ENCODE assay signal across 20 cellular contexts in genomic region chr17:37802061-37802460, GRCh38. TPM values are rescaled to one million over a fixed set of nuclear protein-coding genes. Genes with fewer than 3 reads are reported as not detected.
DNase-seq lines count a peak whose midpoint lies in the region; ATAC-seq, FAIRE-seq and TF ChIP-seq lines count a peak whose summit lies in the region.
"Had no signal": no experiment of that assay in that cellular context is flagged by ENCODE, and none has a peak within 500 bp of the region (broad histone marks: within the 10 kb centered on the region; RNA-seq: fewer than 3 reads in every experiment).

No MANE protein-coding gene starts in this region.

- ATAC-seq in left lung (peak; percentile 19), left cardiac atrium (no peak), GM19463 (IDR thresholded peaks at IDR 0.05; ENCODE audit: unreplicated experiment) (no peak)
- ATAC-seq: K562, SK-N-SH treated with all-trans-retinoic acid at 6 μM for 48 hours, T-cell had no signal

- intact Hi-C loops in left lung (cut with DNase I) = no loop called here
- intact Hi-C loops in left cardiac atrium (cut with DNase I) = no loop called here
- intact Hi-C loops in MCF 10A (cut with micrococcal nuclease) = no loop called here

- H3K27me3 Mint-ChIP-seq in MCF 10A (ENCODE audit: insufficient read depth, unreplicated experiment) = peaks cover 12% of the 10 kb centered on the region

- TF ChIP-seq CTCF in left lung (IDR thresholded peaks at IDR 0.05) (no peak), MCF 10A (IDR thresholded peaks at IDR 0.05; ENCODE audit: unreplicated experiment) (no peak)

- DNase-seq in HT1080 (ENCODE audit: low read depth) = peak; percentile 26
- peak; percentile 73 for DNase-seq in RCC 7860 (ENCODE audit: low spot score)
- no peak for DNase-seq in left lung
- no peak for DNase-seq in left cardiac atrium
- DNase-seq in MCF 10A (ENCODE audit: unreplicated experiment) = no peak
- DNase-seq in KBM-7 = no peak
- DNase-seq: DMS79, H7, NCI-H1105 treated with DMSO at 0.1 percent for 48 hours, NCI-H2081, NCI-H2171, PC-9, SIG-M5, T-cell had no signal

- BruUV-seq in MCF 10A (replicated peaks; lab: Mats Ljungman, UMichigan) = no TSS peak

- H3K36me3 Mint-ChIP-seq in MCF 10A (ENCODE audit: insufficient read depth, unreplicated experiment) = no peaks in the 10 kb centered on the region
- H3K36me3 Mint-ChIP-seq: CD14-positive monocyte, T-cell had no signal

- POLR2A ChIA-PET in MCF 10A (lab: Yijun Ruan, JAX) = no interaction called here

- peaks cover 0 to 7% of the 10 kb centered on the region in 2 donors for H3K27me3 ChIP-seq in left lung

- H3K36me3 ChIP-seq in left lung = no peaks in the 10 kb centered on the region

- H3K27ac Mint-ChIP-seq in MCF 10A (ENCODE audit: low read depth, unreplicated experiment) = no peak overlapping the region
- H3K27ac Mint-ChIP-seq: T-cell had no signal

- no peak overlapping the region for H3K4me3 Mint-ChIP-seq in MCF 10A (ENCODE audit: unreplicated experiment)
- H3K4me3 Mint-ChIP-seq: CD14-positive monocyte, T-cell had no signal

- no peaks in the 10 kb centered on the region for H3K9me3 Mint-ChIP-seq in MCF 10A (ENCODE audit: unreplicated experiment)
- H3K9me3 Mint-ChIP-seq: T-cell had no signal

- no peaks in the 10 kb centered on the region for H3K4me1 ChIP-seq in left lung

- no peak overlapping the region for H3K4me3 ChIP-seq in left lung
- H3K4me3 ChIP-seq: K562, PC-9 had no signal

- in situ Hi-C loops in KBM-7 (cut with MboI; ENCODE audit: low pct_unique_long_range_greater_than_20kb, low sequenced_read_pairs) = no loop called here

- FAIRE-seq in RCC 7860 (lab: Jason Lieb, UNC) = no peak
- FAIRE-seq: D721Med, GM19239, K562 had no signal

- H3K9me3 ChIP-seq in left lung = no peaks in the 10 kb centered on the region

- CTCF ChIA-PET in MCF 10A (lab: Yijun Ruan, JAX) = interaction anchor here (0.6 to 1.4 kb wide), 3 partner anchors 78 to 151 kb away, joined by 3 read pairs; no protein-coding TSS in a partner anchor

- H3K4me1 Mint-ChIP-seq in MCF 10A (ENCODE audit: insufficient read depth, unreplicated experiment) = no peaks in the 10 kb centered on the region
- H3K4me1 Mint-ChIP-seq: T-cell had no signal

- no peak overlapping the region for H3K27ac ChIP-seq in left lung
- H3K27ac ChIP-seq: PC-9 had no signal

RNA-seq across cellular contexts. Expression of gene HNF1B, which starts 57.2 kb away (rescaled TPM):
- not detected in 2 replicates for total RNA-seq in HT1080 (2014; rRNA removed; shearing (Covaris generic))
- 0.02 and 0.05 TPM in 2 replicates for polyA plus RNA-seq in HT1080 (2015; cell fraction: cytosol; rRNA removed)
- 0.14 TPM in 1 of 2 replicates, not detected in the other for polyA plus RNA-seq in HT1080 (2015; cell fraction: nucleus; rRNA removed)
- 10 to 100 TPM in 1 of 2 donors, 1 to 10 TPM in 1; 9.6 to 25.2 TPM for total RNA-seq in left lung
- total RNA-seq in left cardiac atrium = not detected
- total RNA-seq in MCF 10A (2022) = not detected in 2 replicates
- total RNA-seq: K562, PC-9 had no signal
- polyA plus RNA-seq: CD14-positive monocyte, K562 had no signal

Comparison
In these comparisons a context has a peak if more than half of its experiments do, and no peak if none do; other contexts are left out.
1. DNase-seq: peak in HT1080 (single experiment) and RCC 7860 (single experiment); none in left lung (0 of 2), left cardiac atrium (single experiment), MCF 10A (single experiment) and KBM-7 (single experiment).
2. RNA of gene HNF1B, which starts 57.2 kb away (total RNA-seq): 9.6 to 25.2 TPM in left lung; not detected in HT1080, not detected in left cardiac atrium and not detected in MCF 10A; every median in the first group is over 10 times any median in the second.